8 cellular contexts compared by ENCODE assay signal in genomic region chr15:65029736-65030208, GRCh38. TPM values are rescaled to one million over a fixed set of nuclear protein-coding genes. Genes with fewer than 3 reads are reported as not detected.
DNase-seq lines count a peak whose midpoint lies in the region; ATAC-seq and TF ChIP-seq lines count a peak whose summit lies in the region.

No MANE protein-coding gene starts in this region.

- no peak for ATAC-seq in left lung
- no peak for ATAC-seq in HG02571 (IDR thresholded peaks at IDR 0.05; ENCODE audit: unreplicated experiment)

- H3K36me3 Mint-ChIP-seq in activated CD4-positive, alpha-beta T cell treated with anti-CD3 and anti-CD28 coated beads, Interleukin-2, amount 10 ng/mL, durations not matched to agents 7 days and 5 days (ENCODE audit: low read depth): peaks cover 18% of the 10 kb centered on the region
- H3K36me3 Mint-ChIP-seq in activated T-cell treated with anti-CD3 and anti-CD28 coated beads, Interleukin-2, amount 50 U/mL, for 24 hours (ENCODE audit: low read depth): peaks cover 32% of the 10 kb centered on the region

- no peak for TF ChIP-seq CTCF in left lung (IDR thresholded peaks at IDR 0.05)
- TF ChIP-seq CTCF in suprapubic skin (IDR thresholded peaks at IDR 0.05): no peak

- peak overlapping the region; percentile 84 for H3K4me3 Mint-ChIP-seq in activated CD4-positive, alpha-beta T cell treated with anti-CD3 and anti-CD28 coated beads, Interleukin-2, amount 10 ng/mL, durations not matched to agents 7 days and 5 days
- peak overlapping the region; percentile 56 for H3K4me3 Mint-ChIP-seq in activated T-cell treated with anti-CD3 and anti-CD28 coated beads, Interleukin-2, amount 50 U/mL, for 24 hours

- POLR2A ChIA-PET in activated CD4-positive, alpha-beta T cell treated with anti-CD3 and anti-CD28 coated beads, Interleukin-2, amount 10 ng/mL, durations not matched to agents 7 days and 5 days (lab: Charles Lee): interaction anchor here (0.6 kb wide), 1 partner anchor 136 kb away, joined by 3 read pairs; no protein-coding TSS in a partner anchor

- H3K4me1 ChIP-seq in left lung (peaks cover 10 to 30% of the 10 kb centered on the region in 2 donors), suprapubic skin (peaks cover 25% of the 10 kb centered on the region)

- no peak for DNase-seq in activated CD4-positive, alpha-beta T cell treated with anti-CD3 and anti-CD28 coated beads, Interleukin-2, amount 10 ng/mL, durations not matched to agents 7 days and 5 days
- DNase-seq in activated CD4-positive, alpha-beta T cell treated with anti-CD3 and anti-CD28 coated beads, Interleukin-2, amount 50 U/mL, for 4 hours: no peak
- DNase-seq in activated T-cell treated with anti-CD3 and anti-CD28 coated beads, Interleukin-2, amount 50 U/mL, for 24 hours: no peak
- DNase-seq in left lung (no peak), suprapubic skin (ENCODE audit: low spot score in 2 of 2) (no peak), NCI-H1105 treated with DMSO at 0.1 percent for 48 hours (lab: John Stamatoyannopoulos, UW) (no peak), glomerular visceral epithelial cell (ENCODE audit: extremely low spot score) (no peak)

- H3K4me3 ChIP-seq in left lung (peak overlapping the region; percentile 96 to 98), suprapubic skin (peak overlapping the region; percentile 96)

- H3K9me3 Mint-ChIP-seq in activated CD4-positive, alpha-beta T cell treated with anti-CD3 and anti-CD28 coated beads, Interleukin-2, amount 10 ng/mL, durations not matched to agents 7 days and 5 days: no peaks in the 10 kb centered on the region
- no peaks in the 10 kb centered on the region for H3K9me3 Mint-ChIP-seq in activated T-cell treated with anti-CD3 and anti-CD28 coated beads, Interleukin-2, amount 50 U/mL, for 24 hours

- H3K36me3 ChIP-seq in left lung (peaks cover 0 to 21% of the 10 kb centered on the region in 2 donors), suprapubic skin (peaks cover 19% of the 10 kb centered on the region)

- TF ChIP-seq POLR2A in suprapubic skin (IDR thresholded peaks at IDR 0.05): no peak

- H3K4me1 Mint-ChIP-seq in activated CD4-positive, alpha-beta T cell treated with anti-CD3 and anti-CD28 coated beads, Interleukin-2, amount 10 ng/mL, durations not matched to agents 7 days and 5 days: peaks cover 20% of the 10 kb centered on the region
- peaks cover 29% of the 10 kb centered on the region for H3K4me1 Mint-ChIP-seq in activated T-cell treated with anti-CD3 and anti-CD28 coated beads, Interleukin-2, amount 50 U/mL, for 24 hours (ENCODE audit: low read depth)

- no peak for TF ChIP-seq EP300 in suprapubic skin (IDR thresholded peaks at IDR 0.05)

- H3K27ac Mint-ChIP-seq in activated CD4-positive, alpha-beta T cell treated with anti-CD3 and anti-CD28 coated beads, Interleukin-2, amount 10 ng/mL, durations not matched to agents 7 days and 5 days: no peak overlapping the region
- H3K27ac Mint-ChIP-seq in activated T-cell treated with anti-CD3 and anti-CD28 coated beads, Interleukin-2, amount 50 U/mL, for 24 hours: no peak overlapping the region

- H3K27me3 ChIP-seq in left lung (no peaks in the 10 kb centered on the region), suprapubic skin (no peaks in the 10 kb centered on the region)

- 64% methylated on average over 12 of the region's 12 CpGs for WGBS in suprapubic skin

- CTCF ChIA-PET in activated CD4-positive, alpha-beta T cell treated with anti-CD3 and anti-CD28 coated beads, Interleukin-2, amount 10 ng/mL, durations not matched to agents 7 days and 5 days (lab: Charles Lee): interaction anchor here (0.9 kb wide), 1 partner anchor 11 kb away, joined by 4 read pairs; no protein-coding TSS in a partner anchor

- peaks cover 17% of the 10 kb centered on the region for H3K27me3 Mint-ChIP-seq in activated CD4-positive, alpha-beta T cell treated with anti-CD3 and anti-CD28 coated beads, Interleukin-2, amount 10 ng/mL, durations not matched to agents 7 days and 5 days
- peaks cover 14% of the 10 kb centered on the region for H3K27me3 Mint-ChIP-seq in activated T-cell treated with anti-CD3 and anti-CD28 coated beads, Interleukin-2, amount 50 U/mL, for 24 hours

- intact Hi-C loops in left lung (cut with DNase I): loop anchor here in 1 of 2 donors (10.0 kb wide), 1 partner anchor 65 kb away; no protein-coding TSS in a partner anchor

- H3K27ac ChIP-seq in left lung: peak overlapping the region in 1 of 2 donors; percentile 78
- no peak overlapping the region for H3K27ac ChIP-seq in suprapubic skin

- no peaks in the 10 kb centered on the region for H3K9me3 ChIP-seq in left lung
- H3K9me3 ChIP-seq in suprapubic skin: no peaks in the 10 kb centered on the region

RNA-seq across cellular contexts. Expression of gene MTFMT, which starts 0.3 kb away (rescaled TPM):
- 10 to 100 TPM; 13.7 to 15.9 TPM for total RNA-seq in activated CD4-positive, alpha-beta T cell treated with anti-CD3 and anti-CD28 coated beads, Interleukin-2, amount 10 ng/mL, durations not matched to agents 7 days and 5 days
- 10 to 100 TPM; 12.7 to 14.5 TPM for total RNA-seq in left lung
- 100 to 1,000 TPM in 1 of 4 donors, 10 to 100 TPM in 3; 11.7 to 159 (median 18.1) TPM for total RNA-seq in suprapubic skin

RNA-seq across cellular contexts. Expression of gene SLC51B, which starts 15.4 kb away (rescaled TPM):
- total RNA-seq in activated CD4-positive, alpha-beta T cell treated with anti-CD3 and anti-CD28 coated beads, Interleukin-2, amount 10 ng/mL, durations not matched to agents 7 days and 5 days: not detected
- total RNA-seq in left lung (1 to 10 TPM in 1 of 2 donors, under 1 TPM in 1; 0.39 to 2.7 TPM), suprapubic skin (under 1 TPM in 1 of 4 donors, not detected in 3; 0.60 TPM)

RNA-seq across cellular contexts. Expression of gene RASL12, which starts 38.0 kb away (rescaled TPM):
- not detected for total RNA-seq in activated CD4-positive, alpha-beta T cell treated with anti-CD3 and anti-CD28 coated beads, Interleukin-2, amount 10 ng/mL, durations not matched to agents 7 days and 5 days
- total RNA-seq in left lung (10 to 100 TPM; 23.8 to 24.3 TPM), suprapubic skin (1 to 10 TPM; 4.8 to 9.7 (median 6.7) TPM)

RNA-seq across cellular contexts. Expression of gene SPG21, which starts 40.1 kb away (rescaled TPM):
- total RNA-seq in activated CD4-positive, alpha-beta T cell treated with anti-CD3 and anti-CD28 coated beads, Interleukin-2, amount 10 ng/mL, durations not matched to agents 7 days and 5 days: 10 to 100 TPM; 59.0 to 65.5 TPM
- total RNA-seq in left lung (100 to 1,000 TPM in 1 of 2 donors, 10 to 100 TPM in 1; 93.9 to 123 TPM), suprapubic skin (10 to 100 TPM; 57.0 to 84.3 (median 73.5) TPM)

RNA-seq across cellular contexts. Expression of gene KBTBD13, which starts 46.8 kb away (rescaled TPM):
- total RNA-seq in activated CD4-positive, alpha-beta T cell treated with anti-CD3 and anti-CD28 coated beads, Interleukin-2, amount 10 ng/mL, durations not matched to agents 7 days and 5 days: not detected
- under 1 TPM in 1 of 2 donors, not detected in 1; 0.18 TPM for total RNA-seq in left lung
- total RNA-seq in suprapubic skin: not detected

Comparison
In these comparisons a context has a peak if more than half of its experiments do, and no peak if none do; other contexts are left out.
1. RNA of gene RASL12, which starts 38.0 kb away (total RNA-seq): 23.8 to 24.3 TPM in left lung and 4.8 to 9.7 TPM in suprapubic skin; not detected in activated CD4-positive, alpha-beta T cell treated with anti-CD3 and anti-CD28 coated beads, Interleukin-2, amount 10 ng/mL, durations not matched to agents 7 days and 5 days; every median in the first group is over 4 times any median in the second.